2 cellular contexts compared by ENCODE assay signal in the genomic region with DNA sequence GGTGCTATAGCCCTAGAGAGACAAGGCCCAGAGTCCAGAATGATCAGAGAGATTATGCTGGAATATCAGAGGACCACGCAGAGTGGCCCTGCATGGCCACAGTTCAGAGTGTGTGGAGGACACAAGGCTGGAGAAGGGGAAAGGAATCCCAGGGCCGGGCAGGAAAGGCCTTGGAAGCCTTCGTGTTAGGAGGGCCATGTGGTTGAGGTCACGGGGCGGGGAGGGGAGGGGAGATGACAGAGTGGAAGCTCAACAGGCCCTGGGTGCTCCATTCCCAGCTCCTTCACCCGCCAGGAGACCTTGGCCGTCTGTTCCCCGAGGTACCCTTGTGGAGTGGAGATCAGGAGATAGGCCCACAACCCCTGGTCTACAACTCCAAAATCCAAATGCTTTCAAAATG.
A peak's percentile ranks its signal among the peaks of the same experiment; 100 is the strongest.
TF ChIP-seq lines count a peak whose summit lies in the region.

No MANE protein-coding gene starts in this region.

TF ChIP-seq in HEK293T, 16 proteins besides CTCF, POLR2A, EP300 and RAD21 (continued from another document):
- TF ChIP-seq L3MBTL2 (conservative IDR thresholded peaks at IDR 0.05) (peak; percentile 19; the same call in 1 of the 2 replicates), HDGF (IDR thresholded peaks at IDR 0.05; ENCODE audit: borderline replicate concordance) (no peak)
TF ChIP-seq in HEK293T: peak in this region for 1.

TF ChIP-seq in H1, 55 proteins besides CTCF, POLR2A, EP300 and RAD21 (continued from another document):
- TF ChIP-seq, protein P1, sequence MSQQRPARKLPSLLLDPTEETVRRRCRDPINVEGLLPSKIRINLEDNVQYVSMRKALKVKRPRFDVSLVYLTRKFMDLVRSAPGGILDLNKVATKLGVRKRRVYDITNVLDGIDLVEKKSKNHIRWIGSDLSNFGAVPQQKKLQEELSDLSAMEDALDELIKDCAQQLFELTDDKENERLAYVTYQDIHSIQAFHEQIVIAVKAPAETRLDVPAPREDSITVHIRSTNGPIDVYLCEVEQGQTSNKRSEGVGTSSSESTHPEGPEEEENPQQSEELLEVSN (IDR thresholded peaks at IDR 0.05): peak; percentile 30; the same call in 1 of the 2 replicates
- TF ChIP-seq, protein P2, sequence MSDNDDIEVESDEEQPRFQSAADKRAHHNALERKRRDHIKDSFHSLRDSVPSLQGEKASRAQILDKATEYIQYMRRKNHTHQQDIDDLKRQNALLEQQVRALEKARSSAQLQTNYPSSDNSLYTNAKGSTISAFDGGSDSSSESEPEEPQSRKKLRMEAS (IDR thresholded peaks at IDR 0.05): 0 out of 2 replicates have a peak, but pooled peaks have one; percentile 41
